ENCODE assay signal across 1 cellular context in genomic region chr2:111455616-111456015, GRCh38.
TF ChIP-seq lines count a peak whose summit lies in the region.

No MANE protein-coding gene starts in this region.

TF ChIP-seq in SK-N-SH, 30 proteins besides CTCF, POLR2A, EP300 and RAD21:
- TF ChIP-seq POLR2AphosphoS5 (IDR thresholded peaks at IDR 0.05; ENCODE audit: low read depth, low read length) = peak; percentile 42; the same call in 1 of the 2 replicates
- peak; percentile 84 for TF ChIP-seq TCF12 (IDR thresholded peaks at IDR 0.05)
- peak; percentile 75 for TF ChIP-seq PBX3 (IDR thresholded peaks at IDR 0.05)
- peak; percentile 36; the same call in 1 of the 2 replicates for TF ChIP-seq GATA2 (CRISPR knock-in tag; IDR thresholded peaks at IDR 0.05)
TF ChIP-seq in SK-N-SH: peak in this region for 4; not testable (repeated sequence) for 26.
